8 cellular contexts compared by ENCODE assay signal in genomic region chr1:120850531-120851421, GRCh38. TPM values are rescaled to one million over a fixed set of nuclear protein-coding genes. Genes with fewer than 3 reads are reported as not detected.
DNase-seq lines count a peak whose midpoint lies in the region; ATAC-seq and TF ChIP-seq lines count a peak whose summit lies in the region.
"Not testable (repeated sequence)": the region's sequence is repeated elsewhere in the genome, so short reads cannot be mapped to it uniquely, and the experiment has no call there.

No MANE protein-coding gene starts in this region.

- peak overlapping the region; percentile 83 for H3K4me3 Mint-ChIP-seq in neural crest cell
- peak overlapping the region; percentile 70 for H3K4me3 Mint-ChIP-seq in stimulated activated memory B cell treated with anti-CD40 and anti-IgM and Interleukin-4, amounts not matched to agents 10 μg/mL and 1 μg/mL and 100 μg/mL, for 72 hours

- H3K4me3 ChIP-seq in HAP-1 (peak overlapping the region; percentile 13; the same call in 1 of the 2 replicates), NB4 (ENCODE audit: low read depth, low read length) (peak overlapping the region; percentile 64), SJSA1 (peak overlapping the region; percentile 12), fibroblast of lung (replicated peaks in 1 of 4; ENCODE audit: control extremely low read depth in 1 of 4, insufficient read depth in 1 of 4, low read depth in 3 of 4, low read length in 4 of 4) (peak overlapping the region in 3 of 4 experiments; percentile 14 to 49 (median 34))

- H3K9me3 ChIP-seq in HAP-1; SJSA1 (replicated peaks); fibroblast of lung (ENCODE audit: control insufficient read depth, insufficient read depth, low read depth, low read length): not testable (repeated sequence)

- not testable (repeated sequence) for H3K27me3 ChIP-seq in HAP-1 (ENCODE audit: low read depth); SJSA1 (replicated peaks); fibroblast of lung (ENCODE audit: control insufficient read depth, insufficient read depth, low read length)

- DNase-seq in EL (peak; percentile 93), HAP-1 (ENCODE audit: low spot score in 2 of 2) (peak; percentile 92), NB4 (ENCODE audit: low read depth) (peak; percentile 96), SJSA1 (ENCODE audit: low read depth in 1 of 2, low spot score in 2 of 2) (peak; percentile 85 to 87), fibroblast of lung (ENCODE audit: low read depth in 2 of 2) (peak; percentile 94 to 97), neural crest cell (ENCODE audit: low read depth, low spot score) (peak; percentile 63)
- DNase-seq in activated T-helper 9 cell treated with anti-CD3 and anti-CD28 coated beads, Interleukin-2, amount 50 U/mL, for 16 hours (ENCODE audit: low read depth) = peak; percentile 65

- peak overlapping the region; percentile 99 for H3K27ac Mint-ChIP-seq in neural crest cell (ENCODE audit: unreplicated experiment)
- peak overlapping the region; percentile 89 for H3K27ac Mint-ChIP-seq in stimulated activated memory B cell treated with anti-CD40 and anti-IgM and Interleukin-4, amounts not matched to agents 10 μg/mL and 1 μg/mL and 100 μg/mL, for 72 hours

- not testable (repeated sequence) for TF ChIP-seq CTCF in NB4 (IDR thresholded peaks at IDR 0.05; ENCODE audit: low read depth, low read length); fibroblast of lung (conservative IDR thresholded peaks at IDR 0.05 in 1 of 2, IDR thresholded peaks at IDR 0.05 in 1 of 2; ENCODE audit: low read depth in 1 of 2, low read length in 2 of 2); neural crest cell (conservative IDR thresholded peaks at IDR 0.05)

- not testable (repeated sequence) for H3K27me3 Mint-ChIP-seq in neural crest cell (ENCODE audit: low read depth); stimulated activated memory B cell treated with anti-CD40 and anti-IgM and Interleukin-4, amounts not matched to agents 10 μg/mL and 1 μg/mL and 100 μg/mL, for 72 hours

- H3K27ac ChIP-seq in SJSA1 (peak overlapping the region; percentile 88), fibroblast of lung (ENCODE audit: insufficient read depth, low read length) (peak overlapping the region; percentile 76)

- H3K9ac ChIP-seq in fibroblast of lung (ENCODE audit: insufficient read depth, low read length) = peak overlapping the region; percentile 16

- H3K36me3 ChIP-seq in HAP-1 (replicated peaks); SJSA1; fibroblast of lung (ENCODE audit: control insufficient read depth, insufficient read depth, low read length): not testable (repeated sequence)

- peak; percentile 91 for ATAC-seq in stimulated activated memory B cell treated with anti-CD40 and anti-IgM and Interleukin-4, amounts not matched to agents 10 μg/mL and 1 μg/mL and 100 μg/mL, for 72 hours

- H3K4me1 ChIP-seq in HAP-1; SJSA1 (replicated peaks); fibroblast of lung (ENCODE audit: control insufficient read depth, extremely low read depth, insufficient read depth, low read length): not testable (repeated sequence)

- H3K4me1 Mint-ChIP-seq in neural crest cell; stimulated activated memory B cell treated with anti-CD40 and anti-IgM and Interleukin-4, amounts not matched to agents 10 μg/mL and 1 μg/mL and 100 μg/mL, for 72 hours: not testable (repeated sequence)

- in situ Hi-C loops in HAP-1 (cut with MboI; ENCODE audit: low sequenced_read_pairs) = not testable (repeated sequence)

- H3K9me3 Mint-ChIP-seq in neural crest cell; stimulated activated memory B cell treated with anti-CD40 and anti-IgM and Interleukin-4, amounts not matched to agents 10 μg/mL and 1 μg/mL and 100 μg/mL, for 72 hours: not testable (repeated sequence)

- TF ChIP-seq POLR2A in NB4 (IDR thresholded peaks at IDR 0.05; ENCODE audit: extremely low read depth, insufficient read length) = peak; percentile 92

- H3K79me2 ChIP-seq in fibroblast of lung (ENCODE audit: control insufficient read depth, insufficient read depth, low read length) = not testable (repeated sequence)

- peak overlapping the region; percentile 44 for H3K4me2 ChIP-seq in fibroblast of lung (ENCODE audit: extremely low read depth, insufficient read depth, low read length)

- not testable (repeated sequence) for H4K20me1 ChIP-seq in fibroblast of lung (ENCODE audit: control insufficient read depth, extremely low read depth, insufficient read depth, low read length)

- H3K36me3 Mint-ChIP-seq in neural crest cell (ENCODE audit: low read depth); stimulated activated memory B cell treated with anti-CD40 and anti-IgM and Interleukin-4, amounts not matched to agents 10 μg/mL and 1 μg/mL and 100 μg/mL, for 72 hours: not testable (repeated sequence)

- peak overlapping the region; percentile 64 for H2AFZ ChIP-seq in fibroblast of lung (ENCODE audit: low read length)

RNA-seq across cellular contexts. Expression of gene PPIAL4A, which starts 38.8 kb away (rescaled TPM):
- not detected in 2 replicates for total RNA-seq in SJSA1 (2014; rRNA removed; shearing (Covaris generic))
- total RNA-seq in fibroblast of lung (not detected in 2 replicates), neural crest cell (not detected in 2 replicates)
- polyA plus RNA-seq in fibroblast of lung = not detected in 2 replicates
- polyA plus RNA-seq in fibroblast of lung (2012) = not detected in 2 replicates
- not detected in 2 replicates for polyA minus RNA-seq in fibroblast of lung (ENCODE audit: low replicate concordance)

Comparison
In these comparisons a context has a peak if more than half of its experiments do, and no peak if none do; other contexts are left out.
1. Peak in every context shown above with its lines: DNase-seq, ATAC-seq, H3K4me3 ChIP-seq and H3K27ac ChIP-seq.
2. H3K4me3 ChIP-seq: peak in every context shown above with its lines; median percentile 64 in NB4; 34 in fibroblast of lung; 13 in HAP-1; 12 in SJSA1.